ENCODE assay signal across 1 cellular context in genomic region chr6:13371421-13372072, GRCh38.
TF ChIP-seq lines count a peak whose summit lies in the region.

No MANE protein-coding gene starts in this region.

TF ChIP-seq in IMR-90, 13 proteins besides CTCF, POLR2A, EP300 and RAD21 (continued from another document):
- TF ChIP-seq ELK1 (IDR thresholded peaks at IDR 0.05; ENCODE audit: borderline replicate concordance, low read depth, low read length), result no peak
- no peak for TF ChIP-seq NFE2L2 (IDR thresholded peaks at IDR 0.05; ENCODE audit: low read depth, low read length)
- no peak for TF ChIP-seq USF2 (IDR thresholded peaks at IDR 0.05; ENCODE audit: low read depth, low read length)
- no peak for TF ChIP-seq BHLHE40 (IDR thresholded peaks at IDR 0.05; ENCODE audit: low read depth, low read length)
